35 cellular contexts compared by ENCODE assay signal in genomic region chr2:54109848-54110247, GRCh38.
"Had no signal": no experiment of that assay in that cellular context is flagged by ENCODE, and none has a peak within 500 bp of the region (broad histone marks: within the 10 kb centered on the region; RNA-seq: fewer than 3 reads in every experiment).

No MANE protein-coding gene starts in this region.

- H3K27me3 ChIP-seq: MG63 had no signal

- H3K9me3 ChIP-seq: MG63 had no signal

- DNase-seq: Karpas-422, Kasumi-1, MG63, MM.1S, MV-4-11, NCI-H1048, NCI-H1092, NCI-H1092 treated with DMSO at 0.1 percent for 48 hours, NCI-H1105, NCI-H1105 treated with DMSO at 0.1 percent for 48 hours, NCI-H1417, NCI-H1417 treated with DMSO at 0.1 percent for 48 hours, NCI-H1436, NCI-H1436 treated with DMSO at 0.1 percent for 48 hours, NCI-H146, NCI-H1694, NCI-H1694 treated with DMSO at 0.1 percent for 48 hours, NCI-H187, NCI-H187 treated with DMSO at 0.1 percent for 48 hours, NCI-H1930, NCI-H2029, NCI-H2029 treated with DMSO at 0.1 percent for 48 hours, NCI-H2081, NCI-H2081 treated with DMSO at 0.1 percent for 48 hours, NCI-H2107, NCI-H2171, NCI-H2171 treated with DMSO at 0.1 percent for 48 hours, NCI-H2227 treated with DMSO at 0.1 percent for 48 hours, NCI-H226, NCI-H345, NCI-H446, NCI-H446 treated with DMSO at 0.1 percent for 48 hours, NCI-H510A, NCI-H510A treated with DMSO at 0.1 percent for 48 hours, NCI-H524 had no signal

- H3K36me3 ChIP-seq: MG63 had no signal

- H3K4me3 ChIP-seq: MG63 had no signal
